8 cellular contexts compared by ENCODE assay signal in genomic region chr3:139934557-139935070, GRCh38. TPM values are rescaled to one million over a fixed set of nuclear protein-coding genes. Genes with fewer than 3 reads are reported as not detected.
DNase-seq lines count a peak whose midpoint lies in the region; ATAC-seq, FAIRE-seq and TF ChIP-seq lines count a peak whose summit lies in the region.

No MANE protein-coding gene starts in this region.

- H3K36me3 ChIP-seq in astrocyte (ENCODE audit: insufficient read depth, low read length) (no peaks in the 10 kb centered on the region), iPS-15b (ENCODE audit: control insufficient read depth, insufficient read depth, low read length) (no peaks in the 10 kb centered on the region)

- H3K27me3 Mint-ChIP-seq in activated CD4-positive, alpha-beta T cell treated with anti-CD3 and anti-CD28 coated beads for 36 hours, result peaks cover 49% of the 10 kb centered on the region
- H3K27me3 Mint-ChIP-seq in activated CD4-positive, alpha-beta T cell treated with anti-CD3 and anti-CD28 coated beads, Interleukin-2, amount 10 ng/mL, durations not matched to agents 7 days and 5 days, result peaks cover 48% of the 10 kb centered on the region
- H3K27me3 Mint-ChIP-seq in astrocyte (ENCODE audit: low read depth, unreplicated experiment), result peaks cover 4% of the 10 kb centered on the region

- CTCF ChIA-PET in activated CD4-positive, alpha-beta T cell treated with anti-CD3 and anti-CD28 coated beads for 36 hours (lab: Charles Lee), result interaction anchor here (0.6 kb wide), 1 partner anchor 28 kb away, joined by 3 read pairs; no protein-coding TSS in a partner anchor
- CTCF ChIA-PET in activated CD4-positive, alpha-beta T cell treated with anti-CD3 and anti-CD28 coated beads, Interleukin-2, amount 10 ng/mL, durations not matched to agents 7 days and 5 days (lab: Charles Lee), result no interaction called here

- H3K4me1 ChIP-seq in astrocyte (ENCODE audit: insufficient read depth, low read length), result peaks cover 7% of the 10 kb centered on the region
- H3K4me1 ChIP-seq in iPS-15b (ENCODE audit: control insufficient read depth, insufficient read depth, low read length), result peaks cover 3% of the 10 kb centered on the region

- TF ChIP-seq CTCF in astrocyte (IDR thresholded peaks at IDR 0.05; ENCODE audit: insufficient read depth, low read depth, low read length), result peak; percentile 40

- peak overlapping the region; percentile 89 for H2AFZ ChIP-seq in astrocyte (ENCODE audit: low read depth, low read length)

- H4K20me1 ChIP-seq in astrocyte (ENCODE audit: insufficient read depth, low read length), result peaks cover 5% of the 10 kb centered on the region

- H3K4me3 ChIP-seq in astrocyte (ENCODE audit: insufficient read depth, low read depth, low read length) (peak overlapping the region; percentile 63), iPS-15b (ENCODE audit: low read depth, low read length) (peak overlapping the region; percentile 57)

- no peaks in the 10 kb centered on the region for H3K9me3 ChIP-seq in astrocyte (ENCODE audit: insufficient read depth, low read depth, low read length)
- H3K9me3 ChIP-seq in iPS-15b (ENCODE audit: control insufficient read depth, insufficient read depth, low read length), result no peaks in the 10 kb centered on the region

- H3K9ac ChIP-seq in astrocyte (ENCODE audit: low read length) (peak overlapping the region; percentile 57), iPS-15b (ENCODE audit: low read depth, low read length) (no peak overlapping the region)

- POLR2A ChIA-PET in activated CD4-positive, alpha-beta T cell treated with anti-CD3 and anti-CD28 coated beads for 36 hours (lab: Charles Lee), result no interaction called here
- POLR2A ChIA-PET in activated CD4-positive, alpha-beta T cell treated with anti-CD3 and anti-CD28 coated beads, Interleukin-2, amount 10 ng/mL, durations not matched to agents 7 days and 5 days (lab: Charles Lee), result no interaction called here

- H3K4me2 ChIP-seq in astrocyte (ENCODE audit: low read length), result peak overlapping the region; percentile 95

- peaks cover 9% of the 10 kb centered on the region for H3K4me1 Mint-ChIP-seq in activated CD4-positive, alpha-beta T cell treated with anti-CD3 and anti-CD28 coated beads for 36 hours
- peaks cover 7% of the 10 kb centered on the region for H3K4me1 Mint-ChIP-seq in activated CD4-positive, alpha-beta T cell treated with anti-CD3 and anti-CD28 coated beads, Interleukin-2, amount 10 ng/mL, durations not matched to agents 7 days and 5 days
- H3K4me1 Mint-ChIP-seq in astrocyte (ENCODE audit: low read depth, unreplicated experiment), result peaks cover 20% of the 10 kb centered on the region

- DNase-seq in activated CD4-positive, alpha-beta T cell treated with anti-CD3 and anti-CD28 coated beads for 36 hours, result peak; percentile 41
- DNase-seq in activated CD4-positive, alpha-beta T cell treated with anti-CD3 and anti-CD28 coated beads, Interleukin-2, amount 10 ng/mL, durations not matched to agents 7 days and 5 days, result no peak
- DNase-seq in NCI-H1436 (lab: John Stamatoyannopoulos, UW) (peak; percentile 89), astrocyte (ENCODE audit: low read depth) (peak; percentile 40), sciatic nerve (ENCODE audit: low spot score) (peak; percentile 66)
- DNase-seq in stimulated activated CD4-positive, alpha-beta T cell treated with anti-CD3 and anti-CD28 coated beads, Interleukin-4, amount 100 ng/mL, for 24 hours, result no peak

- H3K79me2 ChIP-seq in astrocyte (ENCODE audit: insufficient read depth, low read length), result peaks cover 3% of the 10 kb centered on the region

- H3K27ac ChIP-seq in astrocyte (ENCODE audit: low read depth, low read length), result no peak overlapping the region

- peaks cover 21% of the 10 kb centered on the region for H3K27me3 ChIP-seq in astrocyte (ENCODE audit: insufficient read depth, low read length)
- peaks cover 48% of the 10 kb centered on the region for H3K27me3 ChIP-seq in iPS-15b (ENCODE audit: control insufficient read depth, insufficient read depth, low read length)

- H3K4me3 Mint-ChIP-seq in activated CD4-positive, alpha-beta T cell treated with anti-CD3 and anti-CD28 coated beads for 36 hours, result no peak overlapping the region
- no peak overlapping the region for H3K4me3 Mint-ChIP-seq in activated CD4-positive, alpha-beta T cell treated with anti-CD3 and anti-CD28 coated beads, Interleukin-2, amount 10 ng/mL, durations not matched to agents 7 days and 5 days
- peak overlapping the region; percentile 84 for H3K4me3 Mint-ChIP-seq in astrocyte (ENCODE audit: unreplicated experiment)

- peak; percentile 78 for ATAC-seq in activated CD4-positive, alpha-beta T cell treated with anti-CD3 and anti-CD28 coated beads for 36 hours
- ATAC-seq in sciatic nerve, result peak; percentile 88
- ATAC-seq in HG03442 (IDR thresholded peaks at IDR 0.05; ENCODE audit: unreplicated experiment), result no peak

- peaks cover 2% of the 10 kb centered on the region for H3K9me3 Mint-ChIP-seq in activated CD4-positive, alpha-beta T cell treated with anti-CD3 and anti-CD28 coated beads for 36 hours (ENCODE audit: low read depth)
- H3K9me3 Mint-ChIP-seq in activated CD4-positive, alpha-beta T cell treated with anti-CD3 and anti-CD28 coated beads, Interleukin-2, amount 10 ng/mL, durations not matched to agents 7 days and 5 days, result no peaks in the 10 kb centered on the region
- H3K9me3 Mint-ChIP-seq in astrocyte (ENCODE audit: unreplicated experiment), result peaks cover 2% of the 10 kb centered on the region

- H3K36me3 Mint-ChIP-seq in activated CD4-positive, alpha-beta T cell treated with anti-CD3 and anti-CD28 coated beads for 36 hours (ENCODE audit: low read depth), result no peaks in the 10 kb centered on the region
- no peaks in the 10 kb centered on the region for H3K36me3 Mint-ChIP-seq in activated CD4-positive, alpha-beta T cell treated with anti-CD3 and anti-CD28 coated beads, Interleukin-2, amount 10 ng/mL, durations not matched to agents 7 days and 5 days (ENCODE audit: low read depth)
- no peaks in the 10 kb centered on the region for H3K36me3 Mint-ChIP-seq in astrocyte (ENCODE audit: low read depth, unreplicated experiment)

- FAIRE-seq in astrocyte (lab: Jason Lieb, UNC), result no peak

- H3K27ac Mint-ChIP-seq in activated CD4-positive, alpha-beta T cell treated with anti-CD3 and anti-CD28 coated beads for 36 hours, result no peak overlapping the region
- H3K27ac Mint-ChIP-seq in activated CD4-positive, alpha-beta T cell treated with anti-CD3 and anti-CD28 coated beads, Interleukin-2, amount 10 ng/mL, durations not matched to agents 7 days and 5 days, result no peak overlapping the region
- H3K27ac Mint-ChIP-seq in astrocyte (ENCODE audit: unreplicated experiment), result peak overlapping the region; percentile 72

- intact Hi-C loops in activated CD4-positive, alpha-beta T cell treated with anti-CD3 and anti-CD28 coated beads for 36 hours (cut with DNase I, micrococcal nuclease), result loop anchor here (2.0 to 10.0 kb wide), 2 partner anchors 508 to 510 kb away; no protein-coding TSS in a partner anchor
- intact Hi-C loops in sciatic nerve (cut with DNase I), result no loop called here

RNA-seq across cellular contexts. Expression of gene CLSTN2, which starts 0.4 kb away (rescaled TPM):
- not detected for total RNA-seq in activated CD4-positive, alpha-beta T cell treated with anti-CD3 and anti-CD28 coated beads for 36 hours
- not detected for total RNA-seq in activated CD4-positive, alpha-beta T cell treated with anti-CD3 and anti-CD28 coated beads, Interleukin-2, amount 10 ng/mL, durations not matched to agents 7 days and 5 days
- total RNA-seq in astrocyte, result 80.9 and 85.0 TPM in 2 replicates
- total RNA-seq in sciatic nerve, result 5.1 TPM

Comparison
In these comparisons a context has a peak if more than half of its experiments do, and no peak if none do; other contexts are left out.
1. DNase-seq: peak in activated CD4-positive, alpha-beta T cell treated with anti-CD3 and anti-CD28 coated beads for 36 hours (single experiment), NCI-H1436 (single experiment), astrocyte (single experiment) and sciatic nerve (single experiment); none in activated CD4-positive, alpha-beta T cell treated with anti-CD3 and anti-CD28 coated beads, Interleukin-2, amount 10 ng/mL, durations not matched to agents 7 days and 5 days (single experiment) and stimulated activated CD4-positive, alpha-beta T cell treated with anti-CD3 and anti-CD28 coated beads, Interleukin-4, amount 100 ng/mL, for 24 hours (single experiment).
2. RNA of gene CLSTN2, which starts 0.4 kb away (total RNA-seq): 80.9 to 85.0 TPM in astrocyte; 5.1 TPM in sciatic nerve (single experiment), not detected in activated CD4-positive, alpha-beta T cell treated with anti-CD3 and anti-CD28 coated beads for 36 hours and not detected in activated CD4-positive, alpha-beta T cell treated with anti-CD3 and anti-CD28 coated beads, Interleukin-2, amount 10 ng/mL, durations not matched to agents 7 days and 5 days; every median in the first group is over 10 times any median in the second.